8 cellular contexts compared by ENCODE assay signal in the genomic region with DNA sequence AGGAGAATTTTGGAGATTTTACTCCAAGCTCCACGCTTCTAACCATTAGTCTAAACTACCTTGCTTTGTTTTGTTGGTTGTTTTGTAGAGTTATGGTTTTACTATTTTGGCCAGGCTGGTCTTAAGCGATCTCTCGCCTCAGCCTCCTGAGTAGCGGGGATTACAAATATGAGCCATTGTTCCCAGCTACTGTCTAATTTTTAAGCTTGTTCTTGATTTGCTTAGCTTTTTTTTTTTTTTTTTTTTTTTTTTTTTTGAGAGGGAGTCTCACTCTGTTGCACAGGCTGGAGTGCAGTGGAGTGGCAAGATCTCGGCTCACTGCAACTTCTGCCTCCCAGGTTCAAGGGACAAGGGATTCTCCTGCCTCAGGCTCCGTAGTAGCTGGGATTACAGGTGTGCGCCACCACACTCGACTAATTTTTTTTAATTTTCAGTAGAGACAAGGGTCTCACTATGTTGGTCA. TPM values are rescaled to one million over a fixed set of nuclear protein-coding genes. Genes with fewer than 3 reads are reported as not detected.
DNase-seq lines count a peak whose midpoint lies in the region; ATAC-seq, FAIRE-seq and TF ChIP-seq lines count a peak whose summit lies in the region.

No MANE protein-coding gene starts in this region.

- H3K9me3 ChIP-seq in HUES6 (ENCODE audit: control insufficient read depth, insufficient read depth, low read depth, low read length): no peaks in the 10 kb centered on the region
- no peaks in the 10 kb centered on the region for H3K9me3 ChIP-seq in astrocyte (ENCODE audit: insufficient read depth, low read depth, low read length)
- H3K9me3 ChIP-seq in mesodermal cell (ENCODE audit: control insufficient read depth, low read length): no peaks in the 10 kb centered on the region

- peak overlapping the region; percentile 90 for H3K9ac ChIP-seq in HUES6 (ENCODE audit: low read length)
- peak overlapping the region; percentile 96 for H3K9ac ChIP-seq in astrocyte (ENCODE audit: low read length)

- peaks cover 5% of the 10 kb centered on the region for H3K36me3 Mint-ChIP-seq in astrocyte (ENCODE audit: low read depth, unreplicated experiment)

- peaks cover 39% of the 10 kb centered on the region for H4K20me1 ChIP-seq in astrocyte (ENCODE audit: insufficient read depth, low read length)

- H2AFZ ChIP-seq in astrocyte (ENCODE audit: low read depth, low read length): peak overlapping the region; percentile 85

- DNase-seq in NCI-H1694 (lab: John Stamatoyannopoulos, UW) (peak; percentile 12), NCI-H1694 treated with DMSO at 0.1 percent for 48 hours (lab: John Stamatoyannopoulos, UW) (no peak), astrocyte (ENCODE audit: low read depth) (peak; percentile 14), NCI-H2081 treated with DMSO at 0.1 percent for 48 hours (lab: John Stamatoyannopoulos, UW) (no peak), AG08396 (ENCODE audit: low spot score) (no peak)

- H3K36me3 ChIP-seq in HUES6 (ENCODE audit: control insufficient read depth, insufficient read depth, low read length): peaks cover 26% of the 10 kb centered on the region
- H3K36me3 ChIP-seq in astrocyte (ENCODE audit: insufficient read depth, low read length): peaks cover 6% of the 10 kb centered on the region
- H3K36me3 ChIP-seq in mesodermal cell (ENCODE audit: control insufficient read depth, insufficient read depth, low read length): peaks cover 21% of the 10 kb centered on the region

- WGBS in mesodermal cell (ENCODE audit: insufficient coverage in 2 of 2), 2 experiments: 88 to 100% methylated on average over 3 to 5 of the region's 8 CpGs

- peak overlapping the region; percentile 99 for H3K4me3 Mint-ChIP-seq in astrocyte (ENCODE audit: unreplicated experiment)

- peak overlapping the region; percentile 84 for H3K4me3 ChIP-seq in HUES6 (ENCODE audit: low read depth, low read length)
- H3K4me3 ChIP-seq in astrocyte (ENCODE audit: insufficient read depth, low read depth, low read length): peak overlapping the region; percentile 93
- no peak overlapping the region for H3K4me3 ChIP-seq in mesodermal cell (ENCODE audit: extremely low read depth, insufficient read depth, low read length, poor library complexity, severe bottlenecking)

- TF ChIP-seq CTCF in astrocyte (IDR thresholded peaks at IDR 0.05; ENCODE audit: insufficient read depth, low read depth, low read length): no peak

- H3K4me1 ChIP-seq in HUES6 (ENCODE audit: control insufficient read depth, insufficient read depth, low read length) (peaks cover 12% of the 10 kb centered on the region; the same call in 1 of the 2 replicates), astrocyte (ENCODE audit: insufficient read depth, low read length) (peaks cover 13% of the 10 kb centered on the region), mesodermal cell (ENCODE audit: control insufficient read depth, insufficient read depth, low read length, poor library complexity, severe bottlenecking) (peaks cover 4% of the 10 kb centered on the region)

- peak overlapping the region; percentile 94 for H3K4me2 ChIP-seq in astrocyte (ENCODE audit: low read length)

- no peaks in the 10 kb centered on the region for H3K27me3 ChIP-seq in HUES6 (ENCODE audit: control insufficient read depth, insufficient read depth, low read length)
- H3K27me3 ChIP-seq in astrocyte (ENCODE audit: insufficient read depth, low read length): no peaks in the 10 kb centered on the region

- no peaks in the 10 kb centered on the region for H3K9me3 Mint-ChIP-seq in astrocyte (ENCODE audit: unreplicated experiment)

- peaks cover 9% of the 10 kb centered on the region for H3K4me1 Mint-ChIP-seq in astrocyte (ENCODE audit: low read depth, unreplicated experiment)

- H3K79me2 ChIP-seq in astrocyte (ENCODE audit: insufficient read depth, low read length): peaks cover 44% of the 10 kb centered on the region

- H3K27me3 Mint-ChIP-seq in astrocyte (ENCODE audit: low read depth, unreplicated experiment): peaks cover 2% of the 10 kb centered on the region

- no peak for ATAC-seq in GM18519 (IDR thresholded peaks at IDR 0.05; ENCODE audit: low FRiP score, unreplicated experiment)

- no peak for FAIRE-seq in astrocyte (lab: Jason Lieb, UNC)

- H3K27ac Mint-ChIP-seq in astrocyte (ENCODE audit: unreplicated experiment): no peak overlapping the region

- H3K27ac ChIP-seq in HUES6 (ENCODE audit: low read depth, low read length) (peak overlapping the region; percentile 96), astrocyte (ENCODE audit: low read depth, low read length) (peak overlapping the region; percentile 92), mesodermal cell (ENCODE audit: low read depth, low read length, severe bottlenecking) (peak overlapping the region; percentile 89)

RNA-seq across cellular contexts. Expression of gene EFCAB12, which starts 28.5 kb away (rescaled TPM):
- 0.14 and 0.26 TPM in 2 replicates for total RNA-seq in astrocyte
- 0.41 TPM for polyA plus RNA-seq in mesodermal cell (2013, experiment 1 of 2)
- 0.51 TPM for polyA plus RNA-seq in mesodermal cell (2013, experiment 2 of 2)

RNA-seq across cellular contexts. Expression of gene MBD4, which starts 39.8 kb away (rescaled TPM):
- 22.3 and 22.8 TPM in 2 replicates for total RNA-seq in astrocyte
- polyA plus RNA-seq in mesodermal cell (2013, experiment 1 of 2): 33.6 TPM
- 31.9 TPM for polyA plus RNA-seq in mesodermal cell (2013, experiment 2 of 2)

RNA-seq across cellular contexts. Expression of gene IFT122, which starts 40.1 kb away (rescaled TPM):
- 17.7 and 19.9 TPM in 2 replicates for total RNA-seq in astrocyte
- polyA plus RNA-seq in mesodermal cell (2013, experiment 1 of 2): 22.8 TPM
- polyA plus RNA-seq in mesodermal cell (2013, experiment 2 of 2): 18.8 TPM

Comparison
In these comparisons a context has a peak if more than half of its experiments do, and no peak if none do; other contexts are left out.
1. DNase-seq: peak in NCI-H1694 (single experiment) and astrocyte (single experiment); none in NCI-H1694 treated with DMSO at 0.1 percent for 48 hours (single experiment), NCI-H2081 treated with DMSO at 0.1 percent for 48 hours (single experiment) and AG08396 (single experiment).
2. Peak in every context shown above with its lines, with median percentiles within 50 percentile points of each other: H3K27ac ChIP-seq.